ENCODE assay signal across 13 cellular contexts in genomic region chr15:72183781-72184164, GRCh38. TPM values are rescaled to one million over a fixed set of nuclear protein-coding genes. Genes with fewer than 3 reads are reported as not detected.
DNase-seq lines count a peak whose midpoint lies in the region; ATAC-seq and TF ChIP-seq lines count a peak whose summit lies in the region.
"Had no signal": no experiment of that assay in that cellular context is flagged by ENCODE, and none has a peak within 500 bp of the region (broad histone marks: within the 10 kb centered on the region; RNA-seq: fewer than 3 reads in every experiment).

No MANE protein-coding gene starts in this region.

- peaks cover 3% of the 10 kb centered on the region; the same call in 1 of the 2 replicates for H3K27me3 ChIP-seq in iPS DF 6.9 (ENCODE audit: control insufficient read depth, insufficient read depth, low read length)
- H3K27me3 ChIP-seq in gastrocnemius medialis = no peaks in the 10 kb centered on the region

- no TSS peak for BruUV-seq in Calu3 (replicated peaks; lab: Mats Ljungman, UMichigan)

- no CpG with 5 or more reads among the region's 12 CpGs for WGBS in iPS DF 6.9 (ENCODE audit: insufficient coverage, insufficient read length)

- ATAC-seq in WTC11 (peak; percentile 4; the same call in 1 of the 2 replicates), gastrocnemius medialis (peak in 1 of 2 donors; percentile 14), GM19023 (IDR thresholded peaks at IDR 0.05; ENCODE audit: unreplicated experiment) (no peak), left colon (no peak), GM18511 (IDR thresholded peaks at IDR 0.05; ENCODE audit: unreplicated experiment) (no peak)

- H3K4me3 ChIP-seq in iPS DF 6.9 (ENCODE audit: low read length) = peak overlapping the region; percentile 17; the same call in 1 of the 2 replicates
- peak overlapping the region; percentile 19 to 59 (median 44) for H3K4me3 ChIP-seq in gastrocnemius medialis

- no peaks in the 10 kb centered on the region for H3K9me3 ChIP-seq in iPS DF 6.9 (ENCODE audit: control insufficient read depth, insufficient read depth, low read length)
- H3K9me3 ChIP-seq in gastrocnemius medialis = no peaks in the 10 kb centered on the region

- H3K4me1 Mint-ChIP-seq in Calu3 (ENCODE audit: low read depth, unreplicated experiment) (no peaks in the 10 kb centered on the region), WTC11 (peaks cover 11% of the 10 kb centered on the region)
- H3K4me1 Mint-ChIP-seq: activated CD4-positive, alpha-beta T cell treated with anti-CD3 and anti-CD28 coated beads, Interleukin-2, amount 10 ng/mL, durations not matched to agents 7 days and 5 days; central memory CD8-positive, alpha-beta T cell had no signal

- H3K27ac ChIP-seq in iPS DF 6.9 (ENCODE audit: low read length) (no peak overlapping the region), gastrocnemius medialis (no peak overlapping the region)

- no peak for DNase-seq in Calu3
- no peak for DNase-seq in WTC11 (ENCODE audit: low spot score)
- no peak for DNase-seq in iPS DF 6.9 (ENCODE audit: low read depth, low spot score)
- DNase-seq in gastrocnemius medialis = no peak
- DNase-seq in RPMI8226 = no peak
- DNase-seq in left colon = no peak
- DNase-seq: activated CD4-positive, alpha-beta T cell treated with anti-CD3 and anti-CD28 coated beads, Interleukin-2, amount 10 ng/mL, durations not matched to agents 7 days and 5 days; activated effector memory CD4-positive, alpha-beta T cell treated with Interleukin-2 at 50 U/mL for 16 hours; NCI-H1417 treated with DMSO at 0.1 percent for 48 hours had no signal

- H3K36me3 Mint-ChIP-seq in Calu3 (ENCODE audit: insufficient read depth, unreplicated experiment) (no peaks in the 10 kb centered on the region), WTC11 (no peaks in the 10 kb centered on the region)

- H3K27ac Mint-ChIP-seq in Calu3 (ENCODE audit: unreplicated experiment) (no peak overlapping the region), WTC11 (no peak overlapping the region)
- H3K27ac Mint-ChIP-seq: activated CD4-positive, alpha-beta T cell treated with anti-CD3 and anti-CD28 coated beads, Interleukin-2, amount 10 ng/mL, durations not matched to agents 7 days and 5 days had no signal

- CTCF ChIA-PET in Calu3 (lab: Charles Lee) (interaction anchor here (0.7 kb wide), 1 partner anchor 37 kb away, joined by 3 read pairs; no protein-coding TSS in a partner anchor), WTC11 (lab: Charles Lee) (interaction anchor here (1.0 to 2.5 kb wide), 5 partner anchors 14 to 381 kb away, joined by 3 to 9 read pairs (median 5); partner anchors contain the start of gene GRAMD2A)

- in situ Hi-C loops in gastrocnemius medialis (cut with MboI; ENCODE audit: low sequenced_read_pairs in 4 of 4) = no loop called here

- H3K4me1 ChIP-seq in iPS DF 6.9 (ENCODE audit: control insufficient read depth, insufficient read depth, low read length) (no peaks in the 10 kb centered on the region), gastrocnemius medialis (peaks cover 6 to 19% of the 10 kb centered on the region in 2 donors)

- H3K27me3 Mint-ChIP-seq in Calu3 (ENCODE audit: unreplicated experiment) = no peaks in the 10 kb centered on the region
- peaks cover 19% of the 10 kb centered on the region for H3K27me3 Mint-ChIP-seq in WTC11 (ENCODE audit: low read depth)

- peak overlapping the region; percentile 64 for H3K4me3 Mint-ChIP-seq in Calu3 (ENCODE audit: low read depth, unreplicated experiment)
- peak overlapping the region; percentile 59 for H3K4me3 Mint-ChIP-seq in WTC11
- H3K4me3 Mint-ChIP-seq: activated CD4-positive, alpha-beta T cell treated with anti-CD3 and anti-CD28 coated beads, Interleukin-2, amount 10 ng/mL, durations not matched to agents 7 days and 5 days; central memory CD8-positive, alpha-beta T cell had no signal

- no peak for TF ChIP-seq CTCF in Calu3 (IDR thresholded peaks at IDR 0.05; ENCODE audit: unreplicated experiment)
- no peak for TF ChIP-seq CTCF in WTC11 (IDR thresholded peaks at IDR 0.05)
- no peak for TF ChIP-seq CTCF in gastrocnemius medialis (IDR thresholded peaks at IDR 0.05 in 4 of 5, conservative IDR thresholded peaks at IDR 0.05 in 1 of 5)

- no peaks in the 10 kb centered on the region for H3K9me3 Mint-ChIP-seq in Calu3 (ENCODE audit: low read depth, unreplicated experiment)
- H3K9me3 Mint-ChIP-seq in WTC11 = no peaks in the 10 kb centered on the region
- H3K9me3 Mint-ChIP-seq: activated CD4-positive, alpha-beta T cell treated with anti-CD3 and anti-CD28 coated beads, Interleukin-2, amount 10 ng/mL, durations not matched to agents 7 days and 5 days; central memory CD8-positive, alpha-beta T cell had no signal

- intact Hi-C loops in Calu3 (cut with micrococcal nuclease; ENCODE audit: unreplicated experiment) (no loop called here), gastrocnemius medialis (cut with DNase I; ENCODE audit: low total_unique reads) (no loop called here), left colon (cut with DNase I, micrococcal nuclease) (no loop called here)

- no peak for TF ChIP-seq POLR2A in gastrocnemius medialis (IDR thresholded peaks at IDR 0.05)

- POLR2A ChIA-PET in WTC11 (lab: Charles Lee) = no interaction called here

- no peaks in the 10 kb centered on the region for H3K36me3 ChIP-seq in iPS DF 6.9 (ENCODE audit: control insufficient read depth, insufficient read depth, low read length)
- no peaks in the 10 kb centered on the region for H3K36me3 ChIP-seq in gastrocnemius medialis

TF ChIP-seq in WTC11, 78 proteins besides CTCF, POLR2A, EP300 and RAD21 (continues in another document):
- no peak for TF ChIP-seq ZNF423 (CRISPR knock-in tag; IDR thresholded peaks at IDR 0.05)
- TF ChIP-seq MXD4 (CRISPR knock-in tag; IDR thresholded peaks at IDR 0.05; ENCODE audit: borderline replicate concordance) = no peak
- no peak for TF ChIP-seq E2F5 (CRISPR knock-in tag; IDR thresholded peaks at IDR 0.05)
- TF ChIP-seq, protein P1, sequence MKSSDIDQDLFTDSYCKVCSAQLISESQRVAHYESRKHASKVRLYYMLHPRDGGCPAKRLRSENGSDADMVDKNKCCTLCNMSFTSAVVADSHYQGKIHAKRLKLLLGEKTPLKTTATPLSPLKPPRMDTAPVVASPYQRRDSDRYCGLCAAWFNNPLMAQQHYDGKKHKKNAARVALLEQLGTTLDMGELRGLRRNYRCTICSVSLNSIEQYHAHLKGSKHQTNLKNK (CRISPR knock-in tag; IDR thresholded peaks at IDR 0.05) = no peak
- no peak for TF ChIP-seq ZNF425 (CRISPR knock-in tag; conservative IDR thresholded peaks at IDR 0.05)
- TF ChIP-seq, protein P2, sequence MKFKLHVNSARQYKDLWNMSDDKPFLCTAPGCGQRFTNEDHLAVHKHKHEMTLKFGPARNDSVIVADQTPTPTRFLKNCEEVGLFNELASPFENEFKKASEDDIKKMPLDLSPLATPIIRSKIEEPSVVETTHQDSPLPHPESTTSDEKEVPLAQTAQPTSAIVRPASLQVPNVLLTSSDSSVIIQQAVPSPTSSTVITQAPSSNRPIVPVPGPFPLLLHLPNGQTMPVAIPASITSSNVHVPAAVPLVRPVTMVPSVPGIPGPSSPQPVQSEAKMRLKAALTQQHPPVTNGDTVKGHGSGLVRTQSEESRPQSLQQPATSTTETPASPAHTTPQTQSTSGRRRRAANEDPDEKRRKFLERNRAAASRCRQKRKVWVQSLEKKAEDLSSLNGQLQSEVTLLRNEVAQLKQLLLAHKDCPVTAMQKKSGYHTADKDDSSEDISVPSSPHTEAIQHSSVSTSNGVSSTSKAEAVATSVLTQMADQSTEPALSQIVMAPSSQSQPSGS (CRISPR knock-in tag; IDR thresholded peaks at IDR 0.05; ENCODE audit: borderline replicate concordance, low read depth) = no peak
- no peak for TF ChIP-seq JUN (CRISPR knock-in tag; IDR thresholded peaks at IDR 0.05)
- no peak for TF ChIP-seq ERG (CRISPR knock-in tag; IDR thresholded peaks at IDR 0.05)
- no peak for TF ChIP-seq GTF2I (CRISPR knock-in tag; conservative IDR thresholded peaks at IDR 0.05)
- no peak for TF ChIP-seq ESRRA (CRISPR knock-in tag; IDR thresholded peaks at IDR 0.05; ENCODE audit: borderline replicate concordance)

RNA-seq across cellular contexts. Expression of gene GRAMD2A, which starts 13.8 kb away (rescaled TPM):
- 0.95 and 2.2 TPM in 2 replicates for total RNA-seq in Calu3 (2022)
- total RNA-seq in WTC11 (2021) = 1.8 to 2.6 TPM (median 1.9 TPM) in 3 replicates
- not detected for total RNA-seq in gastrocnemius medialis
- 1 to 10 TPM; 1.0 to 6.3 TPM for total RNA-seq in left colon
- total RNA-seq: activated CD4-positive, alpha-beta T cell treated with anti-CD3 and anti-CD28 coated beads, Interleukin-2, amount 10 ng/mL, durations not matched to agents 7 days and 5 days; lung microvascular endothelial cell had no signal

RNA-seq across cellular contexts. Expression of gene PKM, which starts 47.2 kb away (rescaled TPM):
- total RNA-seq in Calu3 (2022) (1,874 and 1,922 TPM in 2 replicates), WTC11 (2021) (858 to 1,399 TPM (median 1,351 TPM) in 3 replicates), gastrocnemius medialis (100 to 1,000 TPM; 691 to 946 (median 810) TPM), left colon (100 to 1,000 TPM; 407 to 466 TPM)
